In genomic region chr10:104515670-104516199, GRCh38 we compare ENCODE assay signal across 16 cellular contexts.
"Had no signal": no experiment of that assay in that cellular context is flagged by ENCODE, and none has a peak within 500 bp of the region (broad histone marks: within the 10 kb centered on the region; RNA-seq: fewer than 3 reads in every experiment).

No MANE protein-coding gene starts in this region.

- H3K4me1 ChIP-seq: stomach had no signal

- H3K9me3 ChIP-seq: stomach, thoracic aorta had no signal

- H3K4me3 ChIP-seq: stomach, thoracic aorta had no signal

- H3K27ac ChIP-seq: brain microvascular endothelial cell, parathyroid adenoma, stomach, thoracic aorta had no signal

- DNase-seq: activated CD4-positive, alpha-beta T cell treated with anti-CD3 and anti-CD28 coated beads, Interleukin-2, amount 50 U/mL, for 1 hour; activated CD8-positive, alpha-beta memory T cell treated with anti-CD3 and anti-CD28 coated beads for 24 hours; activated naive CD4-positive, alpha-beta T cell; activated naive CD8-positive, alpha-beta T cell treated with anti-CD3 and anti-CD28 coated beads, Interleukin-2, amount 10 ng/mL, durations not matched to agents 7 days and 5 days; brain microvascular endothelial cell; cortex of kidney; effector CD8-positive, alpha-beta T cell; foreskin melanocyte; head of caudate nucleus; islet precursor cell; naive B cell; stimulated activated CD4-positive, alpha-beta T cell treated with anti-CD3 and anti-CD28 coated beads, Interleukin-1b, Interleukin-23, amount 100 ng/mL, for 48 hours; stomach had no signal

- ATAC-seq: activated CD4-positive, CD25-positive, alpha-beta regulatory T cell treated with anti-CD3 and anti-CD28 coated beads, Interleukin-2, amount 50 U/mL, for 24 hours had no signal

- H3K36me3 ChIP-seq: brain microvascular endothelial cell, stomach, thoracic aorta had no signal

- H3K27me3 ChIP-seq: brain microvascular endothelial cell had no signal
